ENCODE assay signal across 8 cellular contexts in genomic region chr2:20593072-20594034, GRCh38. TPM values are rescaled to one million over a fixed set of nuclear protein-coding genes. Genes with fewer than 3 reads are reported as not detected.
DNase-seq lines count a peak whose midpoint lies in the region; ATAC-seq and TF ChIP-seq lines count a peak whose summit lies in the region.

No MANE protein-coding gene starts in this region.

- DNase-seq in RPMI7951 (ENCODE audit: low read depth) (peak; percentile 94), esophagus squamous epithelium (lab: John Stamatoyannopoulos, UW) (no peak), neural crest cell (ENCODE audit: low read depth, low spot score) (peak; percentile 49), medulla oblongata (ENCODE audit: extremely low spot score) (no peak), occipital lobe (lab: John Stamatoyannopoulos, UW) (no peak), T-cell (no peak)
- DNase-seq in stimulated activated CD4-positive, alpha-beta T cell treated with anti-CD3 and anti-CD28 coated beads, Interleukin-4, amount 100 ng/mL, for 24 hours, result no peak

- peak overlapping the region; percentile 22 for H3K4me3 Mint-ChIP-seq in neural crest cell
- H3K4me3 Mint-ChIP-seq in T-cell, result no peak overlapping the region

- H3K4me1 ChIP-seq in BLaER1 treated with 17β-estradiol and CSF1 and Interleukin-3, amounts not matched to agents 10 nM and 100 nM, result peaks cover 83 to 100% (median 97%) of the 10 kb centered on the region in 10 experiments
- H3K4me1 ChIP-seq in esophagus squamous epithelium, result peaks cover 22 to 80% (median 46%) of the 10 kb centered on the region in 3 donors

- H3K4me2 ChIP-seq in BLaER1 treated with 17β-estradiol and CSF1 and Interleukin-3, amounts not matched to agents 10 nM and 100 nM, result peak overlapping the region; percentile 81 to 95 (median 90)

- H3K4me1 Mint-ChIP-seq in neural crest cell (peaks cover 74% of the 10 kb centered on the region), T-cell (peaks cover 0 to 11% (median 1%) of the 10 kb centered on the region in 3 donors)

- no peak overlapping the region; a peak in 1 of 22 replicates for H3K9ac ChIP-seq in BLaER1 treated with 17β-estradiol and CSF1 and Interleukin-3, amounts not matched to agents 10 nM and 100 nM

- CTCF ChIA-PET in T-cell (lab: Charles Lee), result no interaction called here

- H3K27ac Mint-ChIP-seq in neural crest cell (ENCODE audit: unreplicated experiment) (peak overlapping the region; percentile 77), T-cell (no peak overlapping the region)

- peaks cover 0 to 25% (median 6%) of the 10 kb centered on the region in 11 experiments; a peak in 8 of 22 replicates for H4K20me1 ChIP-seq in BLaER1 treated with 17β-estradiol and CSF1 and Interleukin-3, amounts not matched to agents 10 nM and 100 nM

- no peak for TF ChIP-seq POLR2A in esophagus squamous epithelium (IDR thresholded peaks at IDR 0.05)

- POLR2A ChIA-PET in T-cell (lab: Charles Lee), result no interaction called here

- peaks cover 0 to 37% (median 6%) of the 10 kb centered on the region in 11 experiments; a peak in 10 of 22 replicates for H3K27me3 ChIP-seq in BLaER1 treated with 17β-estradiol and CSF1 and Interleukin-3, amounts not matched to agents 10 nM and 100 nM
- H3K27me3 ChIP-seq in esophagus squamous epithelium, result no peaks in the 10 kb centered on the region

- 64 to 73% methylated on average over 9 to 12 of the region's 18 CpGs for WGBS in esophagus squamous epithelium, 2 donors

- no peaks in the 10 kb centered on the region for H3K36me3 ChIP-seq in BLaER1 treated with 17β-estradiol and CSF1 and Interleukin-3, amounts not matched to agents 10 nM and 100 nM
- H3K36me3 ChIP-seq in esophagus squamous epithelium, result no peaks in the 10 kb centered on the region

- no peak overlapping the region for H3K4me3 ChIP-seq in BLaER1 treated with 17β-estradiol and CSF1 and Interleukin-3, amounts not matched to agents 10 nM and 100 nM
- H3K4me3 ChIP-seq in esophagus squamous epithelium, result no peak overlapping the region

- peak overlapping the region in 1 of 11 experiments; percentile 9; a peak in 1 of 22 replicates for H3K27ac ChIP-seq in BLaER1 treated with 17β-estradiol and CSF1 and Interleukin-3, amounts not matched to agents 10 nM and 100 nM
- peak overlapping the region in 3 of 4 donors; percentile 27 to 80 (median 42) for H3K27ac ChIP-seq in esophagus squamous epithelium

- H3K9me3 Mint-ChIP-seq in neural crest cell (no peaks in the 10 kb centered on the region), T-cell (no peaks in the 10 kb centered on the region)

- no peak for ATAC-seq in T-cell (replicated peaks in 1 of 4)

- no peaks in the 10 kb centered on the region for H3K27me3 Mint-ChIP-seq in neural crest cell (ENCODE audit: low read depth)
- H3K27me3 Mint-ChIP-seq in T-cell, result no peaks in the 10 kb centered on the region

- TF ChIP-seq CTCF in esophagus squamous epithelium (IDR thresholded peaks at IDR 0.05) (no peak), neural crest cell (conservative IDR thresholded peaks at IDR 0.05) (no peak)

- H3K36me3 Mint-ChIP-seq in neural crest cell (ENCODE audit: low read depth) (no peaks in the 10 kb centered on the region), T-cell (peaks cover 13% of the 10 kb centered on the region)

- H3K9me3 ChIP-seq in BLaER1 treated with 17β-estradiol and CSF1 and Interleukin-3, amounts not matched to agents 10 nM and 100 nM (replicated peaks in 1 of 11), result no peaks in the 10 kb centered on the region
- H3K9me3 ChIP-seq in esophagus squamous epithelium, result no peaks in the 10 kb centered on the region

- intact Hi-C loops in esophagus squamous epithelium (cut with DNase I), result no loop called here

RNA-seq across cellular contexts. Expression of gene HS1BP3, which starts 57.5 kb away (rescaled TPM):
- 13.9 and 15.9 TPM in 2 replicates for total RNA-seq in RPMI7951 (2014; rRNA removed; shearing (Covaris generic))
- total RNA-seq in esophagus squamous epithelium (10 to 100 TPM in 3 of 4 donors, 1 to 10 TPM in 1; 7.9 to 22.1 (median 16.9) TPM), neural crest cell (19.4 and 19.6 TPM in 2 replicates), occipital lobe (10.3 TPM), T-cell (10 to 100 TPM; 11.1 to 20.7 (median 17.2) TPM)

Comparison
In these comparisons a context has a peak if more than half of its experiments do, and no peak if none do; other contexts are left out.
1. DNase-seq: peak in RPMI7951 (single experiment) and neural crest cell (single experiment); none in esophagus squamous epithelium (single experiment), medulla oblongata (single experiment), occipital lobe (single experiment), T-cell (0 of 34) and stimulated activated CD4-positive, alpha-beta T cell treated with anti-CD3 and anti-CD28 coated beads, Interleukin-4, amount 100 ng/mL, for 24 hours (single experiment).